Comparison of ENCODE assay signal across 8 cellular contexts in the genomic region with DNA sequence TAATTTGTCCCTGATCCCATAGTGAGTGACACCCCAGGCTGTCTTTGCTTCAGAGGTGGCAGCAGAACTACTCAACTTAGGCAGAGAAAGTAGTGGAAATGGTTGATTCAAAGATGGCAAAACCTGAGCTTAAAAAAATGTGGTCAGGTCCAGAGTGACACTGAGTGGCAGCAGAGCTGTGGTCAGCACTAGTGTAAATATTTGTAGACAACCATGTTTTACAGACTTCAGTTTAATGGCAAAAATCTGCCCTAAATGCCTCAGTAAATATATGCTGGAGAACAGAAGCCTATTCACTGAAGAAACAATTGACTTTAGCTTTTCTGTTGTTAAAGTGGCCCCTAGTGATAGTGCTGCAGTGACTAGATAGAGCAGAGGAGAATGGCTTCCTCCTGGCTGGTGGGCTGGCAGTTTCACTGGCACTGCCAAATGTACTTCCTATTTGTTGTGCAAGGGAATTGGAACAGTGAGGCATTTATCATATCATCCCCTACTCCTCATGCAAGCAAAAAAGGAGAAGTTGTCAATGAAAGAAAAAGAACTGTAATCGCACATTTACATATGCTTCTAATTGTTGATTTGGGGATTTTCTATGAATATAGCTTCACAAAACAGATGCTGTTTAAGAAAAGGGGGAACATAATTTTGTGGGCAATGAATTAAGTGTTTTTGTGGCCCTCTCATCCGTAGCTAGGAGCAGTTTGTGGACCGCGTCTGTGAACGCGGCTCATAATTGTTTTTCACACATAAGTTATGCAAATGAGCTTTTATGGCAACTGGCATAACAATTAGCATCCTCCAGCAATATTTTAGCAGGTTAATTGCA. TPM values are rescaled to one million over a fixed set of nuclear protein-coding genes. Genes with fewer than 3 reads are reported as not detected.
DNase-seq lines count a peak whose midpoint lies in the region; ATAC-seq and TF ChIP-seq lines count a peak whose summit lies in the region.

No MANE protein-coding gene starts in this region.

- H3K9me3 Mint-ChIP-seq in activated naive CD4-positive, alpha-beta T cell treated with anti-CD3 and anti-CD28 coated beads for 36 hours, result no peaks in the 10 kb centered on the region
- H3K9me3 Mint-ChIP-seq in activated T-helper 17 cell treated with anti-CD3 and anti-CD28 coated beads, Interleukin-2, amount 50 U/mL, for 72 hours, result no peaks in the 10 kb centered on the region

- no peak for TF ChIP-seq CTCF in OCI-LY7 (conservative IDR thresholded peaks at IDR 0.05; ENCODE audit: low read length)
- no peak for TF ChIP-seq CTCF in fibroblast of villous mesenchyme (IDR thresholded peaks at IDR 0.05; ENCODE audit: insufficient read depth, low read depth, low read length)

- no peaks in the 10 kb centered on the region for H3K79me2 ChIP-seq in OCI-LY7 (ENCODE audit: insufficient read depth, low read depth, low read length)

- no peak overlapping the region for H3K4me3 ChIP-seq in OCI-LY7 (ENCODE audit: low read depth, low read length, poor library complexity, severe bottlenecking)
- peak overlapping the region; percentile 13 for H3K4me3 ChIP-seq in fibroblast of villous mesenchyme (ENCODE audit: low read depth, low read length)

- no peak for ATAC-seq in activated T-helper 17 cell treated with anti-CD3 and anti-CD28 coated beads, Interleukin-2, amount 50 U/mL, for 72 hours (replicated peaks)

- H3K4me1 ChIP-seq in OCI-LY7 (ENCODE audit: insufficient read depth, low read length, poor library complexity, severe bottlenecking), result peaks cover 11% of the 10 kb centered on the region

- no TSS peak for BruUV-seq in OCI-LY7 (replicated peaks; lab: Mats Ljungman, UMichigan)

- no peaks in the 10 kb centered on the region for H4K20me1 ChIP-seq in OCI-LY7 (ENCODE audit: insufficient read depth, low read length)

- CTCF ChIA-PET in activated naive CD4-positive, alpha-beta T cell treated with anti-CD3 and anti-CD28 coated beads for 36 hours (lab: Charles Lee), result interaction anchor here (0.7 to 1.3 kb wide), 2 partner anchors 9 to 85 kb away, joined by 3 read pairs; no protein-coding TSS in a partner anchor
- CTCF ChIA-PET in OCI-LY7 (lab: Charles Lee; ENCODE audit: unreplicated experiment), result no interaction called here

- intact Hi-C loops in activated naive CD4-positive, alpha-beta T cell treated with anti-CD3 and anti-CD28 coated beads for 36 hours (cut with micrococcal nuclease), result no loop called here
- intact Hi-C loops in OCI-LY7 (cut with micrococcal nuclease; ENCODE audit: unreplicated experiment), result no loop called here
- intact Hi-C loops in posterior cingulate gyrus (cut with DNase I), result no loop called here

- H3K9me2 ChIP-seq in OCI-LY7 (ENCODE audit: insufficient read depth, low read length), result no peaks in the 10 kb centered on the region

- no peak overlapping the region for H3K27ac ChIP-seq in OCI-LY7 (ENCODE audit: low read depth, low read length, poor library complexity, severe bottlenecking)

- H3K36me3 Mint-ChIP-seq in activated naive CD4-positive, alpha-beta T cell treated with anti-CD3 and anti-CD28 coated beads for 36 hours (ENCODE audit: low read depth), result no peaks in the 10 kb centered on the region
- H3K36me3 Mint-ChIP-seq in activated T-helper 17 cell treated with anti-CD3 and anti-CD28 coated beads, Interleukin-2, amount 50 U/mL, for 72 hours (ENCODE audit: low read depth), result no peaks in the 10 kb centered on the region

- H2AFZ ChIP-seq in OCI-LY7 (ENCODE audit: low read length), result no peak overlapping the region

- no peaks in the 10 kb centered on the region for H3K9me3 ChIP-seq in OCI-LY7 (ENCODE audit: low read length)

- no peak for DNase-seq in activated naive CD4-positive, alpha-beta T cell treated with anti-CD3 and anti-CD28 coated beads for 36 hours
- no peak for DNase-seq in activated naive CD4-positive, alpha-beta T cell (lab: John Stamatoyannopoulos, UW)
- DNase-seq in OCI-LY7 (ENCODE audit: low spot score) (peak; percentile 12), fibroblast of villous mesenchyme (ENCODE audit: low read depth) (no peak), posterior cingulate gyrus (peak in 6 of 10 donors; percentile 30 to 92 (median 52)), DMS114 treated with DMSO at 0.1 percent for 48 hours (lab: John Stamatoyannopoulos, UW; ENCODE audit: unreplicated experiment) (no peak), activated gamma-delta T cell treated with Interleukin-2 at 50 U/mL for 16 hours (no peak)

- H3K4me3 Mint-ChIP-seq in activated naive CD4-positive, alpha-beta T cell treated with anti-CD3 and anti-CD28 coated beads for 36 hours, result peak overlapping the region; percentile 48
- H3K4me3 Mint-ChIP-seq in activated T-helper 17 cell treated with anti-CD3 and anti-CD28 coated beads, Interleukin-2, amount 50 U/mL, for 72 hours, result no peak overlapping the region

- POLR2A ChIA-PET in OCI-LY7 (lab: Charles Lee), result interaction anchor here (0.6 to 1.1 kb wide), 4 partner anchors 10 to 1777 kb away, joined by 3 to 5 read pairs (median 3); no protein-coding TSS in a partner anchor

- H3K4me1 Mint-ChIP-seq in activated naive CD4-positive, alpha-beta T cell treated with anti-CD3 and anti-CD28 coated beads for 36 hours (ENCODE audit: low read depth), result peaks cover 17% of the 10 kb centered on the region
- no peaks in the 10 kb centered on the region for H3K4me1 Mint-ChIP-seq in activated T-helper 17 cell treated with anti-CD3 and anti-CD28 coated beads, Interleukin-2, amount 50 U/mL, for 72 hours

- peak overlapping the region; percentile 41; the same call in 1 of the 2 replicates for H3K4me2 ChIP-seq in OCI-LY7 (ENCODE audit: low read length)

- no peak overlapping the region for H3K27ac Mint-ChIP-seq in activated naive CD4-positive, alpha-beta T cell treated with anti-CD3 and anti-CD28 coated beads for 36 hours
- H3K27ac Mint-ChIP-seq in activated T-helper 17 cell treated with anti-CD3 and anti-CD28 coated beads, Interleukin-2, amount 50 U/mL, for 72 hours, result no peak overlapping the region

- no peaks in the 10 kb centered on the region for H3K27me3 Mint-ChIP-seq in activated naive CD4-positive, alpha-beta T cell treated with anti-CD3 and anti-CD28 coated beads for 36 hours (ENCODE audit: low read depth)
- no peaks in the 10 kb centered on the region for H3K27me3 Mint-ChIP-seq in activated T-helper 17 cell treated with anti-CD3 and anti-CD28 coated beads, Interleukin-2, amount 50 U/mL, for 72 hours

- H3K36me3 ChIP-seq in OCI-LY7 (ENCODE audit: insufficient read depth, low read length), result peaks cover 6% of the 10 kb centered on the region; the same call in 1 of the 2 replicates

RNA-seq across cellular contexts. Expression of gene PBX3, which starts 12.0 kb away (rescaled TPM):
- total RNA-seq in activated naive CD4-positive, alpha-beta T cell treated with anti-CD3 and anti-CD28 coated beads for 36 hours, result 10 to 100 TPM in 1 of 2 experiments, 1 to 10 TPM in 1; 9.4 to 14.3 TPM
- 54.6 and 67.3 TPM in 2 replicates for total RNA-seq in OCI-LY7 (2014; rRNA removed; shearing (Covaris generic))
- total RNA-seq in OCI-LY7 (2022) (40.8 and 49.2 TPM in 2 replicates), fibroblast of villous mesenchyme (23.8 and 27.6 TPM in 2 replicates)
- total RNA-seq in activated T-helper 17 cell treated with anti-CD3 and anti-CD28 coated beads, Interleukin-2, amount 50 U/mL, for 72 hours, result 10 to 100 TPM in 1 of 2 donors, 1 to 10 TPM in 1; 8.5 to 15.8 TPM

RNA-seq across cellular contexts. Expression of gene MAPKAP1, which starts 52.2 kb away (rescaled TPM):
- 10 to 100 TPM; 54.8 to 57.4 TPM for total RNA-seq in activated naive CD4-positive, alpha-beta T cell treated with anti-CD3 and anti-CD28 coated beads for 36 hours
- total RNA-seq in OCI-LY7 (2014; rRNA removed; shearing (Covaris generic)), result 66.2 and 72.4 TPM in 2 replicates
- total RNA-seq in OCI-LY7 (2022) (78.8 and 85.5 TPM in 2 replicates), fibroblast of villous mesenchyme (92.0 and 93.4 TPM in 2 replicates)
- 10 to 100 TPM; 42.2 to 66.5 TPM for total RNA-seq in activated T-helper 17 cell treated with anti-CD3 and anti-CD28 coated beads, Interleukin-2, amount 50 U/mL, for 72 hours

Comparison
In these comparisons a context has a peak if more than half of its experiments do, and no peak if none do; other contexts are left out.
1. DNase-seq: peak in OCI-LY7 (single experiment) and posterior cingulate gyrus (6 of 10); none in activated naive CD4-positive, alpha-beta T cell treated with anti-CD3 and anti-CD28 coated beads for 36 hours (single experiment), activated naive CD4-positive, alpha-beta T cell (0 of 4), fibroblast of villous mesenchyme (single experiment), DMS114 treated with DMSO at 0.1 percent for 48 hours (single experiment) and activated gamma-delta T cell treated with Interleukin-2 at 50 U/mL for 16 hours (single experiment).